10 cellular contexts compared by ENCODE assay signal in genomic region chr3:67678665-67679064, GRCh38. TPM values are rescaled to one million over a fixed set of nuclear protein-coding genes. Genes with fewer than 3 reads are reported as not detected.
DNase-seq lines count a peak whose midpoint lies in the region; ATAC-seq and TF ChIP-seq lines count a peak whose summit lies in the region.
"Had no signal": no experiment of that assay in that cellular context is flagged by ENCODE, and none has a peak within 500 bp of the region (broad histone marks: within the 10 kb centered on the region; RNA-seq: fewer than 3 reads in every experiment).

No MANE protein-coding gene starts in this region.

- no peak overlapping the region for H3K27ac ChIP-seq in stomach

- H3K9me3 ChIP-seq in stomach = no peaks in the 10 kb centered on the region

- peak; percentile 76 for ATAC-seq in GM18907 (IDR thresholded peaks at IDR 0.05; ENCODE audit: unreplicated experiment)
- peak; percentile 92 for ATAC-seq in HG02884 (IDR thresholded peaks at IDR 0.05; ENCODE audit: unreplicated experiment)
- no peak for ATAC-seq in HG03457 (IDR thresholded peaks at IDR 0.05; ENCODE audit: unreplicated experiment)

- no peak overlapping the region for H3K4me3 ChIP-seq in GM06990 (replicated peaks; ENCODE audit: low read depth, low read length)
- no peak overlapping the region for H3K4me3 ChIP-seq in stomach

- TF ChIP-seq CTCF in GM06990 (IDR thresholded peaks at IDR 0.05; ENCODE audit: insufficient read depth, low read length, poor library complexity, severe bottlenecking) (no peak), stomach (IDR thresholded peaks at IDR 0.05) (no peak)

- H3K27me3 Mint-ChIP-seq in T-helper 2 cell treated with Interferon-gamma antibody and Interleukin-4, amounts not matched to agents 5 μg/mL and 100 μg/mL, for 36 hours (ENCODE audit: low read depth) = no peaks in the 10 kb centered on the region

- H3K36me3 ChIP-seq in GM06990 (ENCODE audit: control insufficient read depth, insufficient read depth, low read length) (no peaks in the 10 kb centered on the region), stomach (no peaks in the 10 kb centered on the region)

- peak overlapping the region; percentile 8 for H3K4me3 Mint-ChIP-seq in T-helper 2 cell treated with Interferon-gamma antibody and Interleukin-4, amounts not matched to agents 5 μg/mL and 100 μg/mL, for 36 hours

- intact Hi-C loops in stomach (cut with DNase I; ENCODE audit: low total_unique reads) (no loop called here), posterior vena cava (cut with DNase I) (no loop called here)

- H3K4me1 Mint-ChIP-seq in T-helper 2 cell treated with Interferon-gamma antibody and Interleukin-4, amounts not matched to agents 5 μg/mL and 100 μg/mL, for 36 hours (ENCODE audit: low read depth) = peaks cover 30% of the 10 kb centered on the region

- peaks cover 11% of the 10 kb centered on the region for H3K36me3 Mint-ChIP-seq in T-helper 2 cell treated with Interferon-gamma antibody and Interleukin-4, amounts not matched to agents 5 μg/mL and 100 μg/mL, for 36 hours (ENCODE audit: low read depth)

- no peak for TF ChIP-seq EP300 in stomach (IDR thresholded peaks at IDR 0.05)

- peak overlapping the region; percentile 13 for H3K27ac Mint-ChIP-seq in T-helper 2 cell treated with Interferon-gamma antibody and Interleukin-4, amounts not matched to agents 5 μg/mL and 100 μg/mL, for 36 hours

- TF ChIP-seq POLR2A in stomach (IDR thresholded peaks at IDR 0.05) = no peak

- no peaks in the 10 kb centered on the region for H3K4me1 ChIP-seq in stomach

- DNase-seq in GM06990 (ENCODE audit: extremely low read depth, insufficient read length) = peak; percentile 48
- no peak for DNase-seq in T-helper 2 cell treated with Interferon-gamma antibody and Interleukin-4, amounts not matched to agents 5 μg/mL and 100 μg/mL, for 36 hours (ENCODE audit: low spot score)
- DNase-seq in stomach = no peak
- no peak for DNase-seq in superior temporal gyrus (ENCODE audit: extremely low spot score)
- DNase-seq in posterior vena cava (ENCODE audit: low spot score) = no peak
- DNase-seq: islet precursor cell, Kasumi-1 had no signal

- peaks cover 5% of the 10 kb centered on the region for H3K9me3 Mint-ChIP-seq in T-helper 2 cell treated with Interferon-gamma antibody and Interleukin-4, amounts not matched to agents 5 μg/mL and 100 μg/mL, for 36 hours

- H3K27me3 ChIP-seq in GM06990 (replicated peaks; ENCODE audit: control insufficient read depth, insufficient read depth, low read length) (no peaks in the 10 kb centered on the region), stomach (no peaks in the 10 kb centered on the region)

RNA-seq across cellular contexts. Expression of gene SUCLG2, which starts 24.3 kb away (rescaled TPM):
- total RNA-seq in stomach (100 to 1,000 TPM in 2 of 5 donors, 10 to 100 TPM in 3; 30.9 to 174 (median 74.5) TPM), posterior vena cava (10 to 100 TPM; 51.5 to 51.9 TPM)
- 100 to 1,000 TPM in 1 of 3 donors, 10 to 100 TPM in 2; 53.7 to 115 (median 75.3) TPM for polyA plus RNA-seq in stomach
